9 cellular contexts compared by ENCODE assay signal in genomic region chr5:179762781-179763176, GRCh38. TPM values are rescaled to one million over a fixed set of nuclear protein-coding genes. Genes with fewer than 3 reads are reported as not detected.
DNase-seq lines count a peak whose midpoint lies in the region; ATAC-seq and TF ChIP-seq lines count a peak whose summit lies in the region.
"Had no signal": no experiment of that assay in that cellular context is flagged by ENCODE, and none has a peak within 500 bp of the region (broad histone marks: within the 10 kb centered on the region; RNA-seq: fewer than 3 reads in every experiment).

No MANE protein-coding gene starts in this region.

- no peak overlapping the region for H3K4ac ChIP-seq in H9 (ENCODE audit: low read depth, low read length)

- peaks cover 13 to 35% (median 32%) of the 10 kb centered on the region in 3 experiments for H3K36me3 Mint-ChIP-seq in H9 (ENCODE audit: insufficient read depth in 1 of 3, low read depth in 3 of 3)

- TF ChIP-seq POLR2A in prostate gland (IDR thresholded peaks at IDR 0.05): no peak

- peak overlapping the region in 2 of 3 experiments; percentile 20 to 74; a peak in 4 of 7 replicates for H3K27ac Mint-ChIP-seq in H9

- H3K4me3 Mint-ChIP-seq in H9: no peak overlapping the region

- H3K4me1 Mint-ChIP-seq in H9: peaks cover 38 to 49% of the 10 kb centered on the region in 2 experiments

- H2BK20ac ChIP-seq in H9 (ENCODE audit: low read depth, low read length, poor library complexity, severe bottlenecking): no peak overlapping the region

- no peak overlapping the region for H3K23ac ChIP-seq in H9 (ENCODE audit: insufficient read length, low read depth, low read length)

- no peaks in the 10 kb centered on the region for H3K9me3 ChIP-seq in H9 (ENCODE audit: control insufficient read depth, low read depth, low read length)
- H3K9me3 ChIP-seq in SJSA1 (replicated peaks): no peaks in the 10 kb centered on the region
- H3K9me3 ChIP-seq in prostate gland: no peaks in the 10 kb centered on the region
- H3K9me3 ChIP-seq: heart left ventricle had no signal

- no peak overlapping the region for H3K18ac ChIP-seq in H9 (ENCODE audit: insufficient read length, low read depth, low read length)

- H3K4me1 ChIP-seq in H9 (ENCODE audit: insufficient read depth, low read length) (no peaks in the 10 kb centered on the region), SJSA1 (replicated peaks) (peaks cover 64% of the 10 kb centered on the region), prostate gland (replicated peaks) (peaks cover 6% of the 10 kb centered on the region)

- H3T11ph ChIP-seq in H9 (ENCODE audit: low read length): no peak overlapping the region

- H3K23me2 ChIP-seq in H9 (ENCODE audit: insufficient read length, low read depth, low read length, poor library complexity, severe bottlenecking): no peaks in the 10 kb centered on the region

- H3K79me2 ChIP-seq in H9 (ENCODE audit: insufficient read depth, low read length): peaks cover 9% of the 10 kb centered on the region; the same call in 1 of the 2 replicates

- H3K9me3 Mint-ChIP-seq in H9: no peaks in the 10 kb centered on the region

- H3K4me2 ChIP-seq in H9 (ENCODE audit: insufficient read depth, insufficient read length, low read length): no peak overlapping the region

- no peak for TF ChIP-seq CTCF in H9 (conservative IDR thresholded peaks at IDR 0.05)
- TF ChIP-seq CTCF in fibroblast of the aortic adventitia (IDR thresholded peaks at IDR 0.05; ENCODE audit: insufficient read depth, low read length): no peak
- no peak for TF ChIP-seq CTCF in prostate gland (IDR thresholded peaks at IDR 0.05)

- no peak for ATAC-seq in HG03457 (IDR thresholded peaks at IDR 0.05; ENCODE audit: unreplicated experiment)

- H2BK5ac ChIP-seq in H9 (ENCODE audit: insufficient read length, low read length): no peak overlapping the region

- no peaks in the 10 kb centered on the region for H3K27me3 ChIP-seq in H9 (ENCODE audit: insufficient read depth, low read length)
- no peaks in the 10 kb centered on the region for H3K27me3 ChIP-seq in SJSA1 (replicated peaks)
- H3K27me3 ChIP-seq in prostate gland (replicated peaks; ENCODE audit: insufficient read depth): no peaks in the 10 kb centered on the region
- H3K27me3 ChIP-seq: heart left ventricle had no signal

- no peak overlapping the region for H4K5ac ChIP-seq in H9 (ENCODE audit: insufficient read length, low read depth, low read length)

- H3K9ac ChIP-seq in H9 (ENCODE audit: extremely low read depth, insufficient read length, low read length): no peak overlapping the region

- no peak overlapping the region for H4K8ac ChIP-seq in H9 (replicated peaks; ENCODE audit: insufficient read length, low read depth, low read length)

- no CpG with 5 or more reads among the region's 3 CpGs for WGBS in H9 (ENCODE audit: extremely low coverage, insufficient read length, low lambda C conversion rate)
- WGBS in prostate gland: 13% methylated on average over 3 of the region's 3 CpGs

- no peak overlapping the region for H2BK15ac ChIP-seq in H9 (ENCODE audit: low read depth, low read length)

- H3K14ac ChIP-seq in H9 (ENCODE audit: insufficient read depth, low read length): no peak overlapping the region

- H3K4me3 ChIP-seq in SJSA1 (no peak overlapping the region), fibroblast of the aortic adventitia (ENCODE audit: low read depth, low read length) (no peak overlapping the region), skin epidermis (no peak overlapping the region), prostate gland (no peak overlapping the region)
- H3K4me3 ChIP-seq: heart left ventricle had no signal

- H3K27ac ChIP-seq in H9 (ENCODE audit: insufficient read length, low read depth, low read length) (no peak overlapping the region), SJSA1 (peak overlapping the region; percentile 1; the same call in 1 of the 2 replicates), skin epidermis (peak overlapping the region in 12 of 21 experiments; percentile 1 to 70 (median 44)), prostate gland (no peak overlapping the region)

- DNase-seq in H9: no peak
- DNase-seq in SJSA1 (ENCODE audit: low read depth in 1 of 2, low spot score in 2 of 2): no peak
- DNase-seq in fibroblast of the aortic adventitia (ENCODE audit: low read depth): peak; percentile 75
- DNase-seq in stimulated activated CD4-positive, alpha-beta T cell treated with anti-CD3 and anti-CD28 coated beads, Interleukin-12 subunit alpha, Interleukin-12 subunit beta, amount 100 ng/mL, for 4 hours: no peak
- DNase-seq in prostate gland (ENCODE audit: low spot score): no peak
- DNase-seq: activated CD8-positive, alpha-beta memory T cell treated with anti-CD3 and anti-CD28 coated beads, Interleukin-2, amount 50 U/mL, for 48 hours had no signal

- no peak overlapping the region for H2AK5ac ChIP-seq in H9 (ENCODE audit: insufficient read length, low read length)

- no peaks in the 10 kb centered on the region; the same call in 1 of the 2 replicates for H3K27me3 Mint-ChIP-seq in H9 (ENCODE audit: low read depth)

- no peak overlapping the region for H2BK120ac ChIP-seq in H9 (ENCODE audit: low read depth, low read length, poor library complexity, severe bottlenecking)

- no peak overlapping the region for H2AFZ ChIP-seq in H9 (ENCODE audit: low read length)

- no peak overlapping the region for H3K56ac ChIP-seq in H9 (ENCODE audit: insufficient read length, low read depth, low read length)

- no peaks in the 10 kb centered on the region for H4K20me1 ChIP-seq in H9 (ENCODE audit: control insufficient read depth, insufficient read depth, insufficient read length)

- H2BK12ac ChIP-seq in H9 (ENCODE audit: insufficient read length, low read depth, low read length): no peak overlapping the region

- H3K79me1 ChIP-seq in H9 (ENCODE audit: insufficient read depth, low read depth, low read length, poor library complexity, severe bottlenecking): peaks cover 11% of the 10 kb centered on the region

- peaks cover 34% of the 10 kb centered on the region for H3K36me3 ChIP-seq in SJSA1
- peaks cover 0 to 6% of the 10 kb centered on the region in 2 donors for H3K36me3 ChIP-seq in prostate gland

- H4K91ac ChIP-seq in H9 (ENCODE audit: insufficient read length, low read depth, low read length): no peak overlapping the region

- intact Hi-C loops in prostate gland (cut with DNase I): loop anchor here (5.0 kb wide), 1 partner anchor 35 kb away; no protein-coding TSS in a partner anchor

RNA-seq across cellular contexts. Expression of gene MAML1, which starts 30.2 kb away (rescaled TPM):
- 50.8 and 51.1 TPM in 2 replicates for total RNA-seq in H9 (2021)
- 13.7 and 18.0 TPM in 2 replicates for total RNA-seq in SJSA1 (2014; rRNA removed; shearing (Covaris generic))
- 4.7 and 9.9 TPM in 2 replicates for total RNA-seq in fibroblast of the aortic adventitia (ENCODE audit: low replicate concordance)
- total RNA-seq in prostate gland: 10 to 100 TPM; 33.9 to 54.7 TPM

RNA-seq across cellular contexts. Expression of gene LTC4S, which starts 31.0 kb away (rescaled TPM):
- total RNA-seq in H9 (2021) (3.7 and 4.5 TPM in 2 replicates), fibroblast of the aortic adventitia (ENCODE audit: low replicate concordance) (1.5 and 3.3 TPM in 2 replicates), prostate gland (1 to 10 TPM; 7.8 to 8.2 TPM)
- total RNA-seq in SJSA1 (2014; rRNA removed; shearing (Covaris generic)): 0.68 TPM in 1 of 2 replicates, not detected in the other

RNA-seq across cellular contexts. Expression of gene MGAT4B, which starts 43.9 kb away (rescaled TPM):
- total RNA-seq in H9 (2021) (140 and 147 TPM in 2 replicates), fibroblast of the aortic adventitia (ENCODE audit: low replicate concordance) (106 and 141 TPM in 2 replicates), prostate gland (100 to 1,000 TPM in 1 of 2 donors, 10 to 100 TPM in 1; 82.7 to 142 TPM)
- total RNA-seq in SJSA1 (2014; rRNA removed; shearing (Covaris generic)): 98.2 and 125 TPM in 2 replicates

RNA-seq across cellular contexts. Expression of gene SQSTM1, which starts 57.9 kb away (rescaled TPM):
- total RNA-seq in H9 (2021) (144 and 147 TPM in 2 replicates), fibroblast of the aortic adventitia (ENCODE audit: low replicate concordance) (596 and 1,869 TPM in 2 replicates), prostate gland (100 to 1,000 TPM; 377 to 527 TPM)
- 298 and 772 TPM in 2 replicates for total RNA-seq in SJSA1 (2014; rRNA removed; shearing (Covaris generic))

Comparison
In these comparisons a context has a peak if more than half of its experiments do, and no peak if none do; other contexts are left out.
1. H3K27ac ChIP-seq: peak in SJSA1 (single experiment) and skin epidermis (12 of 21); none in H9 (single experiment) and prostate gland (0 of 2).